Comparison of ENCODE assay signal across 7 cellular contexts in the genomic region with DNA sequence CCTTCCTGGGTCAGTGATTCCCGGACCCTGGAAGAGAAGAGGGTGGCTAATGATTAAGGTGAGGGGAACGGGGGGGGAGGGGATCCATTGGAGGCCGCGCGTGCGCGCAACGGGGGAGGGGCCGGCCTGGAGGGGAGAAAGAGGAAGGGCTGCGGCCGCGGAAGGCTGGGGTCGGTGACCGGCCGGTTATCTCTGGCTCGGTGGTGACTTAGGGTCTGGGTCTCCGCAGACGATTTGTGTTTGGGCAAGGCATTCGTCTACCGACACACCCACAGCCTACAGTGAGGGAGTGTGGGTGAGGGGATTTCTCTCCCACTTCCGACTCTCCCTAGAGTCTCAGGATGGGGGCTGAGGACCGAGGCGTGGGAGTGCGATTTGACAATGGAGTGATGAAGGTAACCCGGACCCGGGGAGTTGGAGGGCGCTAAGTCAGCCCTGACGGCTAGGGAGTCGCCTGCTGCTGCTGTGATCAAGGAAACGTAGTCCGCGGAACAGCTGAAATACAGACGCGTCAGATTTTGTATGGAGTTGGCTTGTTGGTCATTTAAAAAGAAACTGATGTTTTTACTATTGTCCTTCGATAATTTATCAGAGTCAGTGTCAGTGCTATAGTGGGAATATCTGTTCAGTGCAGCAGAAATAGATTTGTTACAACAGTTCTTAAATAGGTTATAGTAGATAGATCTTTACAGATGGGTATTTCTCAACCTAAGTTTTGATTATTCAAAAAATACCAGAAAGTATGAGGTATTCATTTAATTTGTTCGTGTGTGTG. TPM values are rescaled to one million over a fixed set of nuclear protein-coding genes. Genes with fewer than 3 reads are reported as not detected.
A peak's percentile ranks its signal among the peaks of the same experiment; 100 is the strongest.
DNase-seq lines count a peak whose midpoint lies in the region; ATAC-seq, FAIRE-seq and TF ChIP-seq lines count a peak whose summit lies in the region.

No MANE protein-coding gene starts in this region.

- no peaks in the 10 kb centered on the region for H3K27me3 ChIP-seq in keratinocyte (ENCODE audit: control insufficient read depth, extremely low read depth, insufficient read depth, low read length)

- H3K27ac ChIP-seq in keratinocyte (ENCODE audit: control insufficient read depth, insufficient read depth, low read length), result peak overlapping the region; percentile 90

- H3K4me3 ChIP-seq in WI38 (ENCODE audit: low read depth, low read length) (peak overlapping the region; percentile 99), keratinocyte (ENCODE audit: control insufficient read depth in 2 of 3, extremely low read depth in 1 of 3, insufficient read depth in 2 of 3, low read depth in 1 of 3, low read length in 3 of 3) (peak overlapping the region; percentile 78 to 99 (median 94))

- peak; percentile 9 for DNase-seq in NCI-H1092 (lab: John Stamatoyannopoulos, UW)
- DNase-seq in central memory CD4-positive, alpha-beta T cell, result peak; percentile 27
- DNase-seq in keratinocyte (ENCODE audit: low read depth, low spot score), result no peak
- peak; percentile 74 for DNase-seq in stimulated activated CD4-positive, alpha-beta T cell treated with anti-CD3 and anti-CD28 coated beads, Interleukin-15, amount 100 ng/mL, for 24 hours

- H3K79me2 ChIP-seq in keratinocyte (ENCODE audit: control insufficient read depth, insufficient read depth, low read length), result peaks cover 54% of the 10 kb centered on the region

- no peaks in the 10 kb centered on the region for H3K9me3 ChIP-seq in keratinocyte (ENCODE audit: control insufficient read depth, low read depth, low read length)

- TF ChIP-seq CTCF in WI38 (IDR thresholded peaks at IDR 0.05; ENCODE audit: low read depth, low read length) (no peak), keratinocyte (optimal IDR thresholded peaks at IDR 0.05 in 1 of 3, IDR thresholded peaks at IDR 0.05 in 1 of 3, conservative IDR thresholded peaks at IDR 0.05 in 1 of 3; ENCODE audit: extremely low read depth in 1 of 3, insufficient read depth in 2 of 3, low read length in 3 of 3) (no peak)

- H2AFZ ChIP-seq in keratinocyte (ENCODE audit: control insufficient read depth, low read length), result peak overlapping the region; percentile 99

- H3K9ac ChIP-seq in keratinocyte (ENCODE audit: control insufficient read depth, extremely low read depth, insufficient read depth, low read length), result peak overlapping the region; percentile 95

- ATAC-seq in GM18505 (IDR thresholded peaks at IDR 0.05; ENCODE audit: unreplicated experiment) (peak; percentile 49), HG02588 (IDR thresholded peaks at IDR 0.05; ENCODE audit: unreplicated experiment) (peak; percentile 44)

- H3K4me2 ChIP-seq in keratinocyte (ENCODE audit: control insufficient read depth, extremely low read depth, insufficient read depth, low read depth, low read length), result peak overlapping the region; percentile 82

- no peaks in the 10 kb centered on the region for H3K9me1 ChIP-seq in keratinocyte (ENCODE audit: control insufficient read depth, extremely low read depth, insufficient read depth, low read length)

- FAIRE-seq in keratinocyte (lab: Jason Lieb, UNC), result no peak

- dilution Hi-C loops in keratinocyte (cut with MboI; ENCODE audit: extremely low pct_ligation_motif_present, low sequenced_read_pairs), result no loop called here

- H3K36me3 ChIP-seq in keratinocyte (ENCODE audit: control insufficient read depth in 2 of 2, extremely low read depth in 1 of 2, insufficient read depth in 2 of 2, low read length in 2 of 2), result peaks cover 5 to 7% of the 10 kb centered on the region in 2 experiments

- no peak for TF ChIP-seq POLR2A in GM18505 (IDR thresholded peaks at IDR 0.05; ENCODE audit: borderline replicate concordance, extremely low read depth, insufficient read depth, insufficient read length)

- H3K4me1 ChIP-seq in keratinocyte (ENCODE audit: control insufficient read depth, extremely low read depth, insufficient read depth, low read length), result peaks cover 11% of the 10 kb centered on the region

- peaks cover 2% of the 10 kb centered on the region for H4K20me1 ChIP-seq in keratinocyte (ENCODE audit: control insufficient read depth, extremely low read depth, insufficient read depth, low read length)

RNA-seq across cellular contexts. Expression of a gene that starts 0.7 kb away (rescaled TPM):
- 20.4 to 31.2 TPM (median 27.4 TPM) in 3 replicates for polyA plus RNA-seq in keratinocyte
- polyA plus RNA-seq in keratinocyte (2011; ENCODE audit: low read depth), result 33.1 TPM
- polyA plus RNA-seq in keratinocyte (2011; cell fraction: cytosol; rRNA removed), result 8.4 and 16.9 TPM in 2 replicates
- polyA plus RNA-seq in keratinocyte (2011; cell fraction: nucleus; rRNA removed), result 37.6 and 42.3 TPM in 2 replicates
- 16.4 and 18.1 TPM in 2 replicates for polyA plus RNA-seq in keratinocyte (2012; ENCODE audit: low replicate concordance)
- 67.3 to 106 TPM (median 87.6 TPM) in 3 replicates for polyA minus RNA-seq in keratinocyte
- 22.6 TPM for polyA minus RNA-seq in keratinocyte (2011; cell fraction: cytosol; rRNA and poly(A)+ RNA removed)
- polyA minus RNA-seq in keratinocyte (2011; cell fraction: nucleus; rRNA and poly(A)+ RNA removed), result 64.7 and 95.1 TPM in 2 replicates

RNA-seq across cellular contexts. Expression of a gene that starts 54.7 kb away (rescaled TPM):
- 28.7 to 58.9 TPM (median 31.3 TPM) in 3 replicates for polyA plus RNA-seq in keratinocyte
- polyA plus RNA-seq in keratinocyte (2011; ENCODE audit: low read depth), result 426 TPM
- 25.1 and 32.8 TPM in 2 replicates for polyA plus RNA-seq in keratinocyte (2011; cell fraction: cytosol; rRNA removed)
- 95.5 and 128 TPM in 2 replicates for polyA plus RNA-seq in keratinocyte (2011; cell fraction: nucleus; rRNA removed)
- polyA plus RNA-seq in keratinocyte (2012; ENCODE audit: low replicate concordance), result 63.6 and 64.6 TPM in 2 replicates
- polyA minus RNA-seq in keratinocyte, result 11.1 to 59.3 TPM (median 48.7 TPM) in 3 replicates
- 11.1 TPM for polyA minus RNA-seq in keratinocyte (2011; cell fraction: cytosol; rRNA and poly(A)+ RNA removed)
- 41.8 and 60.1 TPM in 2 replicates for polyA minus RNA-seq in keratinocyte (2011; cell fraction: nucleus; rRNA and poly(A)+ RNA removed)
